13 cellular contexts compared by ENCODE assay signal in the genomic region with DNA sequence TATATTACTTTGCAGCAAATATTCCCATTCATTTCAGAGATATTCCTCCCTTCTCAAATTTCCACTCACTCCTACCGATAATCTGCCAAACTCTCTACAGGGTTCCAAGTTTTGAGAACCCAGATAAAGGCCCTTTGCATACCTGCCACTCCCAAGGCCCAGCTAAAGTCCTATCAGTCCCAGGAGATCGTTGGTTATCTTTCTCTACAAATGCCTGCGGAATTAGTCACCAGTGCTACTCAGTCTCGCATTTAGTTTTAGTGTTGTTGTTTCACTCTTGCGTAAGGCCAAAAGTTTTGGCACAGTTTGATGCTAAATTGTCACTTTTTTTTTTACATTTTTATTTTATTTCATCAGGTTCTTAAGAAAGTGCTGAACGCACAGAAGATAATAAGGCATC. TPM values are rescaled to one million over a fixed set of nuclear protein-coding genes. Genes with fewer than 3 reads are reported as not detected.
DNase-seq lines count a peak whose midpoint lies in the region; TF ChIP-seq lines count a peak whose summit lies in the region.
"Had no signal": no experiment of that assay in that cellular context is flagged by ENCODE, and none has a peak within 500 bp of the region (broad histone marks: within the 10 kb centered on the region; RNA-seq: fewer than 3 reads in every experiment).

No MANE protein-coding gene starts in this region.

- H3K4me3 Mint-ChIP-seq in mesothelial cell of epicardium, result no peak overlapping the region
- H3K4me3 Mint-ChIP-seq in glutamatergic neuron (ENCODE audit: unreplicated experiment), result no peak overlapping the region
- H3K4me3 Mint-ChIP-seq: brain; CD4-positive, alpha-beta memory T cell had no signal

- no peaks in the 10 kb centered on the region for H3K36me3 ChIP-seq in MG63
- H3K36me3 ChIP-seq: neutrophil had no signal

- H3K27me3 Mint-ChIP-seq in mesothelial cell of epicardium (ENCODE audit: low read depth) (no peaks in the 10 kb centered on the region), glutamatergic neuron (ENCODE audit: unreplicated experiment) (no peaks in the 10 kb centered on the region)
- H3K27me3 Mint-ChIP-seq: brain had no signal

- peaks cover 2% of the 10 kb centered on the region for H3K36me3 Mint-ChIP-seq in mesothelial cell of epicardium
- no peaks in the 10 kb centered on the region for H3K36me3 Mint-ChIP-seq in glutamatergic neuron (ENCODE audit: unreplicated experiment)
- H3K36me3 Mint-ChIP-seq: brain; CD4-positive, alpha-beta memory T cell had no signal

- no peaks in the 10 kb centered on the region for H3K27me3 ChIP-seq in MG63
- H3K27me3 ChIP-seq: neutrophil had no signal

- H3K4me3 ChIP-seq in AG09309 (ENCODE audit: control insufficient read depth, low read depth, low read length) (no peak overlapping the region), MG63 (no peak overlapping the region), epithelial cell of esophagus (ENCODE audit: low read length) (no peak overlapping the region)

- TF ChIP-seq CTCF in AG09309 (IDR thresholded peaks at IDR 0.05; ENCODE audit: control insufficient read depth, insufficient read depth, low read depth, low read length, missing control alignments) (no peak), epithelial cell of esophagus (IDR thresholded peaks at IDR 0.05; ENCODE audit: insufficient read depth, low read depth, low read length, missing control alignments) (no peak), mesothelial cell of epicardium (IDR thresholded peaks at IDR 0.05; ENCODE audit: unreplicated experiment) (no peak), glutamatergic neuron (IDR thresholded peaks at IDR 0.05; ENCODE audit: partially characterized antibody, unreplicated experiment) (no peak), GM10266 (IDR thresholded peaks at IDR 0.05; ENCODE audit: control insufficient read depth, insufficient read depth, low read depth, missing control alignments) (no peak)

- peaks cover 31% of the 10 kb centered on the region for H3K4me1 Mint-ChIP-seq in mesothelial cell of epicardium
- H3K4me1 Mint-ChIP-seq in glutamatergic neuron (ENCODE audit: low read depth, unreplicated experiment), result no peaks in the 10 kb centered on the region
- H3K4me1 Mint-ChIP-seq: CD4-positive, alpha-beta memory T cell had no signal

- H3K27ac Mint-ChIP-seq in mesothelial cell of epicardium (peak overlapping the region; percentile 72), glutamatergic neuron (ENCODE audit: unreplicated experiment) (no peak overlapping the region)
- H3K27ac Mint-ChIP-seq: brain; CD4-positive, alpha-beta memory T cell had no signal

- DNase-seq in AG09309 (ENCODE audit: low read depth) (peak; percentile 63), MG63 (peak; percentile 30), epithelial cell of esophagus (ENCODE audit: low read depth) (peak; percentile 66), mesothelial cell of epicardium (ENCODE audit: low spot score in 2 of 2, unreplicated experiment in 2 of 2) (no peak), NCI-H748 treated with DMSO at 0.1 percent for 48 hours (lab: John Stamatoyannopoulos, UW) (no peak), glutamatergic neuron (no peak), GM10266 (ENCODE audit: extremely low spot score) (no peak)
- DNase-seq in stimulated activated CD4-positive, alpha-beta T cell treated with anti-CD3 and anti-CD28 coated beads, Interleukin-4, amount 100 ng/mL, for 1 hour, result no peak
- DNase-seq: CD4-positive, alpha-beta memory T cell; hippocampal formation; NCI-H2029 treated with DMSO at 0.1 percent for 48 hours had no signal

- H3K9me3 Mint-ChIP-seq in mesothelial cell of epicardium (peaks cover 4% of the 10 kb centered on the region), glutamatergic neuron (ENCODE audit: unreplicated experiment) (no peaks in the 10 kb centered on the region)

- H3K9me3 ChIP-seq in MG63, result no peaks in the 10 kb centered on the region
- H3K9me3 ChIP-seq: neutrophil had no signal

RNA-seq across cellular contexts. Expression of a gene that starts 29.2 kb away (rescaled TPM):
- not detected in 2 replicates for total RNA-seq in MG63 (2014; rRNA removed; shearing (Covaris generic); ENCODE audit: low replicate concordance)
- total RNA-seq in mesothelial cell of epicardium, result 44.6 to 47.7 TPM (median 46.0 TPM) in 3 replicates
- 83.3 TPM for total RNA-seq in glutamatergic neuron (ENCODE audit: unreplicated experiment)

Comparison
In these comparisons a context has a peak if more than half of its experiments do, and no peak if none do; other contexts are left out.
1. DNase-seq: peak in AG09309 (single experiment), MG63 (single experiment) and epithelial cell of esophagus (single experiment); none in mesothelial cell of epicardium (0 of 2), NCI-H748 treated with DMSO at 0.1 percent for 48 hours (single experiment), glutamatergic neuron (single experiment), stimulated activated CD4-positive, alpha-beta T cell treated with anti-CD3 and anti-CD28 coated beads, Interleukin-4, amount 100 ng/mL, for 1 hour (single experiment) and GM10266 (single experiment).
2. RNA of a gene that starts 29.2 kb away (total RNA-seq): 83.3 TPM in glutamatergic neuron (single experiment) and 44.6 to 47.7 TPM in mesothelial cell of epicardium; not detected in MG63; every median in the first group is over 10 times any median in the second.